In the genomic region with DNA sequence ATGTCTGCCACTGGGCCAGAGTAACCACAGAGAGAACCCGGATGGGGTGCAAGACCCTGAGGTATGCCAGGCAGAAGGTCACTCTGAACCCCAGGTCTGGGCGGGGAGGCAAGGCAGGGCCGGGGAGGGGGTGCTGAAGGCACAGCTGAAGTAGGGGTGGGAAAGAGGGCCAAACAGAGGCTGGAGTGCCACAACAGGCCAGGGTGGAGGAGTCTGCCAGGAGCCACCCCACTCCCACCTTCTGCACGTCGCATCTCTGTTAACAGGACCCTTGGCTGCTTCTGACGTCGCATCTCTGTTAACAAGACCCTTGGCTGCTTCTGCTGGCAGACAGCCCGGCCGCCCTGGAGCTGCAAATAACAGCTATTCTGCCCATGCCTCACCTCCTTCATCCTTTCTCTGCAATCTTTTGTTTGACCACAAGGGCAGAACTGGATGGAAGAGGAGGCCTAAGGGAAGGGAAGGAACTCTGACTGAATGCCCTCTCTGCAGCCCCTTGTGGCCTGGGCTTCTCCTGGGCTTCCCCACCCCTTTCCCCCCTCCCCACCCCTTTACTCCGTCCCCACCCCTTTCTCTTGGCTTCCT, we compare ENCODE assay signal across 12 cellular contexts. TPM values are rescaled to one million over a fixed set of nuclear protein-coding genes. Genes with fewer than 3 reads are reported as not detected.
DNase-seq lines count a peak whose midpoint lies in the region; ATAC-seq, FAIRE-seq and TF ChIP-seq lines count a peak whose summit lies in the region.
"Had no signal": no experiment of that assay in that cellular context is flagged by ENCODE, and none has a peak within 500 bp of the region (broad histone marks: within the 10 kb centered on the region; RNA-seq: fewer than 3 reads in every experiment).

No MANE protein-coding gene starts in this region.

- H3K4me3 ChIP-seq in DND-41 (ENCODE audit: low read depth in 1 of 2, low read length in 2 of 2) (no peak overlapping the region), bronchial epithelial cell (ENCODE audit: low read depth, low read length) (no peak overlapping the region), mucosa of descending colon (no peak overlapping the region)
- H3K4me3 ChIP-seq: upper lobe of left lung had no signal

- ATAC-seq in DND-41 (ENCODE audit: insufficient read depth, low read depth) (peak; percentile 58; the same call in 2 of the 3 replicates), mucosa of descending colon (peak; percentile 22), HG03159 (IDR thresholded peaks at IDR 0.05; ENCODE audit: unreplicated experiment) (no peak), HG02642 (IDR thresholded peaks at IDR 0.05; ENCODE audit: poor library complexity, unreplicated experiment) (no peak)
- ATAC-seq: activated CD4-positive, CD25-positive, alpha-beta regulatory T cell treated with anti-CD3 and anti-CD28 coated beads, Interleukin-2, amount 50 U/mL, for 24 hours had no signal

- H3K4me2 ChIP-seq in DND-41 (ENCODE audit: insufficient read depth, low read length): no peak overlapping the region

- H3K27ac ChIP-seq in DND-41 (ENCODE audit: low read length): no peak overlapping the region
- H3K27ac ChIP-seq: upper lobe of left lung had no signal

- H3K4me1 ChIP-seq in DND-41 (ENCODE audit: insufficient read depth, low read length): no peaks in the 10 kb centered on the region
- H3K4me1 ChIP-seq in mucosa of descending colon (ENCODE audit: low read depth): no peaks in the 10 kb centered on the region
- H3K4me1 ChIP-seq: upper lobe of left lung had no signal

- no peaks in the 10 kb centered on the region for H3K36me3 ChIP-seq in DND-41 (ENCODE audit: insufficient read depth, low read length)
- H3K36me3 ChIP-seq in bronchial epithelial cell (ENCODE audit: control insufficient read depth, insufficient read depth, low read length): no peaks in the 10 kb centered on the region
- no peaks in the 10 kb centered on the region for H3K36me3 ChIP-seq in mucosa of descending colon (ENCODE audit: low read depth)
- H3K36me3 ChIP-seq: upper lobe of left lung had no signal

- H3K9me3 ChIP-seq in DND-41 (ENCODE audit: insufficient read depth, low read length, severe bottlenecking) (no peaks in the 10 kb centered on the region), mucosa of descending colon (no peaks in the 10 kb centered on the region)
- H3K9me3 ChIP-seq: upper lobe of left lung had no signal

- TF ChIP-seq CTCF in DND-41 (IDR thresholded peaks at IDR 0.05; ENCODE audit: borderline replicate concordance, extremely low read depth, low read length, poor library complexity, severe bottlenecking) (peak; percentile 28), bronchial epithelial cell (IDR thresholded peaks at IDR 0.05; ENCODE audit: insufficient read depth, low read length, severe bottlenecking) (peak; percentile 17), mucosa of descending colon (IDR thresholded peaks at IDR 0.05) (no peak)

- DNase-seq in DND-41 (no peak), KBM-7 (peak; percentile 40), bronchial epithelial cell (ENCODE audit: low read depth) (no peak), mucosa of descending colon (no peak), kidney glomerular epithelial cell (lab: John Stamatoyannopoulos, UW) (no peak)
- DNase-seq in activated effector memory CD4-positive, alpha-beta T cell treated with anti-CD3 and anti-CD28 coated beads, Interleukin-2, amount 50 U/mL, for 16 hours: no peak
- DNase-seq: NCI-H1417 treated with DMSO at 0.1 percent for 48 hours; stimulated activated CD4-positive, alpha-beta T cell treated with anti-CD3 and anti-CD28 coated beads, Interleukin-12 subunit alpha, Interleukin-12 subunit beta, amount 100 ng/mL, for 4 hours; upper lobe of left lung had no signal

- no peaks in the 10 kb centered on the region for H4K20me1 ChIP-seq in DND-41 (ENCODE audit: insufficient read depth, low read length)

- no peaks in the 10 kb centered on the region for H3K79me2 ChIP-seq in DND-41 (ENCODE audit: insufficient read depth, low read length)

- no peak overlapping the region for H2AFZ ChIP-seq in DND-41 (ENCODE audit: low read depth, low read length)

- H3K27me3 ChIP-seq in DND-41 (ENCODE audit: insufficient read depth, low read length, poor library complexity): no peaks in the 10 kb centered on the region
- no peaks in the 10 kb centered on the region for H3K27me3 ChIP-seq in bronchial epithelial cell (ENCODE audit: control insufficient read depth, insufficient read depth, low read length)
- H3K27me3 ChIP-seq: upper lobe of left lung had no signal

- no peak overlapping the region for H3K9ac ChIP-seq in DND-41 (ENCODE audit: low read depth, low read length)

- intact Hi-C loops in mucosa of descending colon (cut with DNase I, micrococcal nuclease): no loop called here

- in situ Hi-C loops in KBM-7 (cut with MboI; ENCODE audit: low pct_unique_long_range_greater_than_20kb, low sequenced_read_pairs): no loop called here

- no peak for FAIRE-seq in bronchial epithelial cell (lab: Jason Lieb, UNC)

RNA-seq across cellular contexts. Expression of a gene that starts 20.6 kb away (rescaled TPM):
- total RNA-seq in bronchial epithelial cell (3.8 and 4.7 TPM in 2 replicates), mucosa of descending colon (10 to 100 TPM; 10.2 to 48.9 (median 30.5) TPM)

RNA-seq across cellular contexts. Expression of a gene that starts 48.2 kb away (rescaled TPM):
- total RNA-seq in bronchial epithelial cell: 19.7 and 26.6 TPM in 2 replicates
- total RNA-seq in mucosa of descending colon: 10 to 100 TPM; 23.0 to 28.7 (median 25.3) TPM

Comparison
In these comparisons a context has a peak if more than half of its experiments do, and no peak if none do; other contexts are left out.
1. ATAC-seq: peak in DND-41 (single experiment) and mucosa of descending colon (single experiment); none in HG03159 (single experiment) and HG02642 (single experiment).